In genomic region chr1:192958350-192958749, GRCh38 we compare ENCODE assay signal across 20 cellular contexts.
"Had no signal": no experiment of that assay in that cellular context is flagged by ENCODE, and none has a peak within 500 bp of the region (broad histone marks: within the 10 kb centered on the region; RNA-seq: fewer than 3 reads in every experiment).

No MANE protein-coding gene starts in this region.

- H3K27ac Mint-ChIP-seq: T-cell had no signal

- H3K4me2 ChIP-seq: KMS-11, SK-N-SH had no signal

- H3K9me3 ChIP-seq: SK-N-SH had no signal

- ATAC-seq: Panc1, PC-3, T-cell had no signal

- H3K9me3 Mint-ChIP-seq: T-cell had no signal

- DNase-seq: Kasumi-1, MM.1S, NCI-H1092 treated with DMSO at 0.1 percent for 48 hours, NCI-H1436, NCI-H187, NCI-H2029, NCI-H2081 treated with DMSO at 0.1 percent for 48 hours, NCI-H2227 treated with DMSO at 0.1 percent for 48 hours, NCI-H524, NCI-H774, PC-3, SHP77, SK-N-SH, SW 1271, T-cell had no signal

- FAIRE-seq: HTR-8/SVneo had no signal

- H3K27ac ChIP-seq: HL-60, KMS-11, RWPE1 had no signal

- H3K9ac ChIP-seq: KMS-11, SK-N-SH had no signal
